28 cellular contexts compared by ENCODE assay signal in genomic region chr20:48204499-48204898, GRCh38.
"Had no signal": no experiment of that assay in that cellular context is flagged by ENCODE, and none has a peak within 500 bp of the region (broad histone marks: within the 10 kb centered on the region; RNA-seq: fewer than 3 reads in every experiment).

No MANE protein-coding gene starts in this region.

- H3K27me3 ChIP-seq: brain microvascular endothelial cell, esophagus muscularis mucosa, gastrocnemius medialis had no signal

- H3K27ac Mint-ChIP-seq: activated CD4-positive, alpha-beta memory T cell treated with anti-CD3 and anti-CD28 coated beads, Interleukin-2, amount 10 ng/mL, durations not matched to agents 7 days and 5 days; activated CD4-positive, alpha-beta T cell treated with anti-CD3 and anti-CD28 coated beads, Interleukin-2, amount 10 ng/mL, durations not matched to agents 7 days and 5 days; activated naive CD4-positive, alpha-beta T cell treated with anti-CD3 and anti-CD28 coated beads, Interleukin-2, amount 10 ng/mL, durations not matched to agents 7 days and 5 days; activated naive CD4-positive, alpha-beta T cell treated with anti-CD3 and anti-CD28 coated beads, Interleukin-2, amount 50 U/mL, for 72 hours; activated naive CD8-positive, alpha-beta T cell treated with anti-CD3 and anti-CD28 coated beads, Interleukin-2, amount 10 ng/mL, durations not matched to agents 7 days and 5 days; activated T-cell treated with anti-CD3 and anti-CD28 coated beads, Interleukin-2, amount 50 U/mL, for 24 hours; activated T-cell treated with anti-CD3 and anti-CD28 coated beads, Interleukin-2, amount 50 U/mL, for 72 hours; dendritic cell treated with granulocyte-macrophage colony-stimulating factor and Interleukin-4, amounts not matched to agents 40 ng/mL and 50 ng/mL, for 4 days; endodermal cell; T-helper 17 cell; T-helper 2 cell treated with Interferon-gamma antibody and Interleukin-4, amounts not matched to agents 5 μg/mL and 100 μg/mL, for 36 hours had no signal

- H3K9me3 ChIP-seq: esophagus muscularis mucosa, gastrocnemius medialis had no signal

- H3K36me3 Mint-ChIP-seq: activated naive CD4-positive, alpha-beta T cell treated with anti-CD3 and anti-CD28 coated beads, Interleukin-2, amount 10 ng/mL, durations not matched to agents 7 days and 5 days; activated naive CD4-positive, alpha-beta T cell treated with anti-CD3 and anti-CD28 coated beads, Interleukin-2, amount 50 U/mL, for 72 hours; activated naive CD8-positive, alpha-beta T cell treated with anti-CD3 and anti-CD28 coated beads, Interleukin-2, amount 10 ng/mL, durations not matched to agents 7 days and 5 days had no signal

- H3K27me3 Mint-ChIP-seq: activated CD4-positive, alpha-beta memory T cell treated with anti-CD3 and anti-CD28 coated beads, Interleukin-2, amount 10 ng/mL, durations not matched to agents 7 days and 5 days; activated CD4-positive, alpha-beta T cell treated with anti-CD3 and anti-CD28 coated beads, Interleukin-2, amount 10 ng/mL, durations not matched to agents 7 days and 5 days; activated naive CD4-positive, alpha-beta T cell treated with anti-CD3 and anti-CD28 coated beads, Interleukin-2, amount 10 ng/mL, durations not matched to agents 7 days and 5 days; dendritic cell treated with granulocyte-macrophage colony-stimulating factor and Interleukin-4, amounts not matched to agents 40 ng/mL and 50 ng/mL, for 4 days had no signal

- H3K27ac ChIP-seq: brain microvascular endothelial cell, coronary artery, dorsolateral prefrontal cortex, esophagus muscularis mucosa, foreskin keratinocyte, gastrocnemius medialis had no signal

- H3K36me3 ChIP-seq: brain microvascular endothelial cell, esophagus muscularis mucosa, gastrocnemius medialis had no signal

- DNase-seq: activated CD4-positive, alpha-beta memory T cell treated with anti-CD3 and anti-CD28 coated beads, Interleukin-2, amount 10 ng/mL, durations not matched to agents 7 days and 5 days; activated CD4-positive, alpha-beta T cell treated with anti-CD3 and anti-CD28 coated beads for 1 hour; activated CD4-positive, alpha-beta T cell treated with anti-CD3 and anti-CD28 coated beads for 4 hours; activated CD4-positive, alpha-beta T cell treated with anti-CD3 and anti-CD28 coated beads, Interleukin-2, amount 10 ng/mL, durations not matched to agents 7 days and 5 days; activated CD4-positive, alpha-beta T cell treated with anti-CD3 and anti-CD28 coated beads, Interleukin-2, amount 50 U/mL, for 4 hours; activated CD8-positive, alpha-beta memory T cell treated with anti-CD3 and anti-CD28 coated beads, Interleukin-2, amount 50 U/mL, for 48 hours; activated gamma-delta T cell; activated naive CD4-positive, alpha-beta T cell; activated naive CD4-positive, alpha-beta T cell treated with anti-CD3 and anti-CD28 coated beads, Interleukin-2, amount 10 ng/mL, durations not matched to agents 7 days and 5 days; activated naive CD8-positive, alpha-beta T cell treated with anti-CD3 and anti-CD28 coated beads, Interleukin-2, amount 10 ng/mL, durations not matched to agents 7 days and 5 days; activated T-cell treated with anti-CD3 and anti-CD28 coated beads for 4 hours; activated T-cell treated with anti-CD3 and anti-CD28 coated beads, Interleukin-2, amount 50 U/mL, for 24 hours; activated T-cell treated with anti-CD3 and anti-CD28 coated beads, Interleukin-2, amount 50 U/mL, for 72 hours; brain microvascular endothelial cell; dorsolateral prefrontal cortex; effector memory CD4-positive, alpha-beta T cell; endodermal cell; foreskin keratinocyte; gastrocnemius medialis; T-helper 1 cell; T-helper 17 cell; T1000 had no signal

- H3K4me3 ChIP-seq: coronary artery, dorsolateral prefrontal cortex, esophagus muscularis mucosa, gastrocnemius medialis had no signal

- H3K9me3 Mint-ChIP-seq: activated CD4-positive, alpha-beta memory T cell treated with anti-CD3 and anti-CD28 coated beads, Interleukin-2, amount 10 ng/mL, durations not matched to agents 7 days and 5 days; activated CD4-positive, alpha-beta T cell treated with anti-CD3 and anti-CD28 coated beads, Interleukin-2, amount 10 ng/mL, durations not matched to agents 7 days and 5 days; activated naive CD4-positive, alpha-beta T cell treated with anti-CD3 and anti-CD28 coated beads, Interleukin-2, amount 10 ng/mL, durations not matched to agents 7 days and 5 days; activated naive CD4-positive, alpha-beta T cell treated with anti-CD3 and anti-CD28 coated beads, Interleukin-2, amount 50 U/mL, for 72 hours; activated naive CD8-positive, alpha-beta T cell treated with anti-CD3 and anti-CD28 coated beads, Interleukin-2, amount 10 ng/mL, durations not matched to agents 7 days and 5 days; activated T-cell treated with anti-CD3 and anti-CD28 coated beads, Interleukin-2, amount 50 U/mL, for 24 hours; activated T-cell treated with anti-CD3 and anti-CD28 coated beads, Interleukin-2, amount 50 U/mL, for 72 hours; central memory CD8-positive, alpha-beta T cell; dendritic cell treated with granulocyte-macrophage colony-stimulating factor and Interleukin-4, amounts not matched to agents 40 ng/mL and 50 ng/mL, for 4 days; endodermal cell; T-helper 2 cell treated with Interferon-gamma antibody and Interleukin-4, amounts not matched to agents 5 μg/mL and 100 μg/mL, for 36 hours had no signal

- H3K4me1 ChIP-seq: foreskin keratinocyte, gastrocnemius medialis had no signal

- H3K4me1 Mint-ChIP-seq: activated CD4-positive, alpha-beta memory T cell treated with anti-CD3 and anti-CD28 coated beads, Interleukin-2, amount 10 ng/mL, durations not matched to agents 7 days and 5 days; activated CD4-positive, alpha-beta T cell treated with anti-CD3 and anti-CD28 coated beads, Interleukin-2, amount 10 ng/mL, durations not matched to agents 7 days and 5 days; activated naive CD4-positive, alpha-beta T cell treated with anti-CD3 and anti-CD28 coated beads, Interleukin-2, amount 10 ng/mL, durations not matched to agents 7 days and 5 days; activated naive CD8-positive, alpha-beta T cell treated with anti-CD3 and anti-CD28 coated beads, Interleukin-2, amount 10 ng/mL, durations not matched to agents 7 days and 5 days; central memory CD8-positive, alpha-beta T cell; T-helper 17 cell had no signal

- H3K4me3 Mint-ChIP-seq: activated CD4-positive, alpha-beta memory T cell treated with anti-CD3 and anti-CD28 coated beads, Interleukin-2, amount 10 ng/mL, durations not matched to agents 7 days and 5 days; activated CD4-positive, alpha-beta T cell treated with anti-CD3 and anti-CD28 coated beads, Interleukin-2, amount 10 ng/mL, durations not matched to agents 7 days and 5 days; activated naive CD4-positive, alpha-beta T cell treated with anti-CD3 and anti-CD28 coated beads, Interleukin-2, amount 10 ng/mL, durations not matched to agents 7 days and 5 days; activated naive CD8-positive, alpha-beta T cell treated with anti-CD3 and anti-CD28 coated beads, Interleukin-2, amount 10 ng/mL, durations not matched to agents 7 days and 5 days; activated T-cell treated with anti-CD3 and anti-CD28 coated beads, Interleukin-2, amount 50 U/mL, for 24 hours; activated T-cell treated with anti-CD3 and anti-CD28 coated beads, Interleukin-2, amount 50 U/mL, for 72 hours; central memory CD8-positive, alpha-beta T cell; dendritic cell treated with granulocyte-macrophage colony-stimulating factor and Interleukin-4, amounts not matched to agents 40 ng/mL and 50 ng/mL, for 4 days; endodermal cell; T-helper 17 cell; T-helper 2 cell treated with Interferon-gamma antibody and Interleukin-4, amounts not matched to agents 5 μg/mL and 100 μg/mL, for 36 hours had no signal
